ENCODE assay signal across 14 cellular contexts in genomic region chr11:73463359-73463758, GRCh38.
DNase-seq lines count a peak whose midpoint lies in the region; ATAC-seq, FAIRE-seq and TF ChIP-seq lines count a peak whose summit lies in the region.
"Had no signal": no experiment of that assay in that cellular context is flagged by ENCODE, and none has a peak within 500 bp of the region (broad histone marks: within the 10 kb centered on the region; RNA-seq: fewer than 3 reads in every experiment).

No MANE protein-coding gene starts in this region.

- H3K27me3 ChIP-seq in AG04450 (ENCODE audit: control insufficient read depth, insufficient read depth, low read length) (no peaks in the 10 kb centered on the region), astrocyte (ENCODE audit: insufficient read depth, low read length) (no peaks in the 10 kb centered on the region)
- H3K27me3 ChIP-seq: ovary had no signal

- DNase-seq in AG04450 (ENCODE audit: low read depth, low spot score) (peak; percentile 26), HPDE6-E6E7 (ENCODE audit: extremely low spot score) (peak; percentile 7), astrocyte (ENCODE audit: low read depth) (peak; percentile 73), glomerular visceral epithelial cell (ENCODE audit: extremely low spot score) (peak; percentile 30), WTC11 (ENCODE audit: low spot score) (no peak), coronary artery (ENCODE audit: low spot score) (no peak)
- DNase-seq: activated CD4-positive, CD25-positive, alpha-beta regulatory T cell treated with anti-CD3 and anti-CD28 coated beads, Interleukin-2, amount 50 U/mL, for 72 hours; ovary; substantia nigra; SW 1271 had no signal

- CTCF ChIA-PET in AG04450 (lab: Charles Lee): interaction anchor here (0.7 to 8.4 kb wide), 5 partner anchors 10 to 197 kb away, joined by 3 to 89 read pairs (median 4); no protein-coding TSS in a partner anchor
- CTCF ChIA-PET in WTC11 (lab: Charles Lee): interaction anchor here (0.9 kb wide), 1 partner anchor 15 kb away, joined by 3 read pairs; no protein-coding TSS in a partner anchor

- H3K36me3 ChIP-seq in astrocyte (ENCODE audit: insufficient read depth, low read length): no peaks in the 10 kb centered on the region
- H3K36me3 ChIP-seq: ovary had no signal

- H3K79me2 ChIP-seq in astrocyte (ENCODE audit: insufficient read depth, low read length): no peaks in the 10 kb centered on the region

- TF ChIP-seq CTCF in AG04450 (IDR thresholded peaks at IDR 0.05; ENCODE audit: low read depth, low read length): no peak
- no peak for TF ChIP-seq CTCF in astrocyte (IDR thresholded peaks at IDR 0.05; ENCODE audit: insufficient read depth, low read depth, low read length)
- no peak for TF ChIP-seq CTCF in WTC11 (IDR thresholded peaks at IDR 0.05)
- no peak for TF ChIP-seq CTCF in coronary artery (IDR thresholded peaks at IDR 0.05)

- H3K4me3 Mint-ChIP-seq in astrocyte (ENCODE audit: unreplicated experiment): peak overlapping the region; percentile 18
- H3K4me3 Mint-ChIP-seq in WTC11: no peak overlapping the region
- H3K4me3 Mint-ChIP-seq: activated naive CD8-positive, alpha-beta T cell had no signal

- H3K27me3 Mint-ChIP-seq in astrocyte (ENCODE audit: low read depth, unreplicated experiment) (no peaks in the 10 kb centered on the region), WTC11 (ENCODE audit: low read depth) (no peaks in the 10 kb centered on the region)
- H3K27me3 Mint-ChIP-seq: activated naive CD8-positive, alpha-beta T cell had no signal

- H3K4me3 ChIP-seq in AG04450 (ENCODE audit: low read depth, low read length) (no peak overlapping the region), astrocyte (ENCODE audit: insufficient read depth, low read depth, low read length) (no peak overlapping the region), coronary artery (no peak overlapping the region)
- H3K4me3 ChIP-seq: ovary had no signal

- no peak overlapping the region for H2AFZ ChIP-seq in astrocyte (ENCODE audit: low read depth, low read length)

- peaks cover 4% of the 10 kb centered on the region for H3K4me1 ChIP-seq in astrocyte (ENCODE audit: insufficient read depth, low read length)

- peak overlapping the region; percentile 7 for H3K4me2 ChIP-seq in astrocyte (ENCODE audit: low read length)

- peak; percentile 23 for FAIRE-seq in astrocyte (lab: Jason Lieb, UNC)
- FAIRE-seq: colon had no signal

- H3K4me1 Mint-ChIP-seq in astrocyte (ENCODE audit: low read depth, unreplicated experiment) (peaks cover 38% of the 10 kb centered on the region), WTC11 (no peaks in the 10 kb centered on the region)

- ATAC-seq in WTC11 (no peak), HG03108 (IDR thresholded peaks at IDR 0.05; ENCODE audit: unreplicated experiment) (no peak), HG02678 (IDR thresholded peaks at IDR 0.05; ENCODE audit: unreplicated experiment) (no peak)

- H3K27ac Mint-ChIP-seq in astrocyte (ENCODE audit: unreplicated experiment) (peak overlapping the region; percentile 67), WTC11 (no peak overlapping the region)
- H3K27ac Mint-ChIP-seq: activated naive CD8-positive, alpha-beta T cell had no signal

- H4K20me1 ChIP-seq in astrocyte (ENCODE audit: insufficient read depth, low read length): peaks cover 26% of the 10 kb centered on the region

- H3K9me3 Mint-ChIP-seq in astrocyte (ENCODE audit: unreplicated experiment) (no peaks in the 10 kb centered on the region), WTC11 (no peaks in the 10 kb centered on the region)

- no peak overlapping the region for H3K9ac ChIP-seq in astrocyte (ENCODE audit: low read length)

- H3K9me3 ChIP-seq in AG04450 (ENCODE audit: control insufficient read depth, insufficient read depth, low read length) (no peaks in the 10 kb centered on the region), astrocyte (ENCODE audit: insufficient read depth, low read depth, low read length) (no peaks in the 10 kb centered on the region)
- H3K9me3 ChIP-seq: ovary had no signal

- POLR2A ChIA-PET in AG04450 (lab: Yijun Ruan, JAX) (interaction anchor here (0.5 to 0.9 kb wide), 2 partner anchors 37 to 95 kb away, joined by 4 to 6 read pairs; no protein-coding TSS in a partner anchor), WTC11 (lab: Charles Lee) (no interaction called here)

- peaks cover 2% of the 10 kb centered on the region for H3K36me3 Mint-ChIP-seq in astrocyte (ENCODE audit: low read depth, unreplicated experiment)
- H3K36me3 Mint-ChIP-seq in WTC11: no peaks in the 10 kb centered on the region

- no peak overlapping the region for H3K27ac ChIP-seq in AG04450 (ENCODE audit: low read depth, low read length)
- H3K27ac ChIP-seq in astrocyte (ENCODE audit: low read depth, low read length): no peak overlapping the region
- H3K27ac ChIP-seq in coronary artery: no peak overlapping the region
- H3K27ac ChIP-seq: ovary had no signal

TF ChIP-seq in WTC11, 78 proteins besides CTCF, POLR2A, EP300 and RAD21 (continues in another document):
- TF ChIP-seq ETV6 (CRISPR knock-in tag; IDR thresholded peaks at IDR 0.05) (no peak), IRF2 (CRISPR knock-in tag; IDR thresholded peaks at IDR 0.05; ENCODE audit: borderline replicate concordance, low read depth) (no peak), CBFB (CRISPR knock-in tag; IDR thresholded peaks at IDR 0.05; ENCODE audit: low read depth) (no peak), ZNF263 (CRISPR knock-in tag; IDR thresholded peaks at IDR 0.05; ENCODE audit: low read depth) (no peak), MYBL2 (CRISPR knock-in tag; IDR thresholded peaks at IDR 0.05) (no peak), TCF7 (CRISPR knock-in tag; IDR thresholded peaks at IDR 0.05; ENCODE audit: low read depth) (no peak), ATF2 (CRISPR knock-in tag; IDR thresholded peaks at IDR 0.05; ENCODE audit: borderline replicate concordance, low read depth) (no peak), SP1 (CRISPR knock-in tag; conservative IDR thresholded peaks at IDR 0.05) (no peak), ZNF512 (CRISPR knock-in tag; IDR thresholded peaks at IDR 0.05; ENCODE audit: borderline replicate concordance) (no peak)
- TF ChIP-seq, protein P1, sequence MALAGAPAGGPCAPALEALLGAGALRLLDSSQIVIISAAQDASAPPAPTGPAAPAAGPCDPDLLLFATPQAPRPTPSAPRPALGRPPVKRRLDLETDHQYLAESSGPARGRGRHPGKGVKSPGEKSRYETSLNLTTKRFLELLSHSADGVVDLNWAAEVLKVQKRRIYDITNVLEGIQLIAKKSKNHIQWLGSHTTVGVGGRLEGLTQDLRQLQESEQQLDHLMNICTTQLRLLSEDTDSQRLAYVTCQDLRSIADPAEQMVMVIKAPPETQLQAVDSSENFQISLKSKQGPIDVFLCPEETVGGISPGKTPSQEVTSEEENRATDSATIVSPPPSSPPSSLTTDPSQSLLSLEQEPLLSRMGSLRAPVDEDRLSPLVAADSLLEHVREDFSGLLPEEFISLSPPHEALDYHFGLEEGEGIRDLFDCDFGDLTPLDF (CRISPR knock-in tag; IDR thresholded peaks at IDR 0.05): no peak
- TF ChIP-seq, protein P2, sequence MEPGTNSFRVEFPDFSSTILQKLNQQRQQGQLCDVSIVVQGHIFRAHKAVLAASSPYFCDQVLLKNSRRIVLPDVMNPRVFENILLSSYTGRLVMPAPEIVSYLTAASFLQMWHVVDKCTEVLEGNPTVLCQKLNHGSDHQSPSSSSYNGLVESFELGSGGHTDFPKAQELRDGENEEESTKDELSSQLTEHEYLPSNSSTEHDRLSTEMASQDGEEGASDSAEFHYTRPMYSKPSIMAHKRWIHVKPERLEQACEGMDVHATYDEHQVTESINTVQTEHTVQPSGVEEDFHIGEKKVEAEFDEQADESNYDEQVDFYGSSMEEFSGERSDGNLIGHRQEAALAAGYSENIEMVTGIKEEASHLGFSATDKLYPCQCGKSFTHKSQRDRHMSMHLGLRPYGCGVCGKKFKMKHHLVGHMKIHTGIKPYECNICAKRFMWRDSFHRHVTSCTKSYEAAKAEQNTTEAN (CRISPR knock-in tag; IDR thresholded peaks at IDR 0.05): no peak

Comparison
In these comparisons a context has a peak if more than half of its experiments do, and no peak if none do; other contexts are left out.
1. DNase-seq: peak in AG04450 (single experiment), HPDE6-E6E7 (single experiment), astrocyte (single experiment) and glomerular visceral epithelial cell (single experiment); none in WTC11 (single experiment) and coronary artery (single experiment).